ENCODE assay signal across 8 cellular contexts in the genomic region with DNA sequence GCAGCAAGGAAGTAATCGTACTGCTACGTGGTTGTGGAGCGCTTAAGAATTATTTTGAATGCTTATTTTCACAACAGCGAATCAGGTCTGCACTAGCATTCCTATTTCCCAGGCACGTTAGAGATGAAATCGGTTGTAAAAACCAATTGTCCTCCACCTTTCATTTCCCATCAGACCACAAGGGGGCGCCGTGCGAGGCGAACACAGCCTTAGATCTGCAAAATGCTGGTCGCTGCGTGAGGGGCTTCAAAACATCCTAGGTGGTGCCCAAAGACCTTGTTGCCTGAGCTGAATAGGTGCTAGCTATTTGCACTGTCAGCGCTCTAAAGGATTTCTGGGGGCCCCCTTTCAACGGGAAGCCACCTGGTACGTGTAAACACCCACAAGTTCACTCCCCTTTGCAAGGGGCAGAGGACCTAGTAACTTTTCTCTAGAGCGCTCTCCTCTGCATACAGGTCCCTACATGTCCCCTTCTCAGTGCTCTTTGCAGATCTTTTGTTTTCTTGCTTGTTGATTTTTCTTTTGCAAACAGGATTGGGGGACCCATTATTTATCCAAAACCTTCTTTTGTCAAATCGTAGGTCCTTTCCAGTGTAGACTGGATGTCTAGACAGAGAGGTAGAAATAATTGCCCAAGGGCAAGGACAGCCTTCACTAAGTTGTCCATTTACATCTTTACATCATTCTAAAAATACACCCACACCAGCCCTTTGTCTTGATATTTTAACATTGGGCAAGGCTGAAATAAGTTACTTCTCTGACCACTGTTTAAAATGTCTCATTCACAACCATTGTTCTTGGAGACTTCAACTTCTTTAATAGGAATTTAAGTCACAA. TPM values are rescaled to one million over a fixed set of nuclear protein-coding genes. Genes with fewer than 3 reads are reported as not detected.
A peak's percentile ranks its signal among the peaks of the same experiment; 100 is the strongest.
DNase-seq lines count a peak whose midpoint lies in the region; ATAC-seq, FAIRE-seq and TF ChIP-seq lines count a peak whose summit lies in the region.

No MANE protein-coding gene starts in this region.

- peaks cover 11% of the 10 kb centered on the region for H3K4me1 Mint-ChIP-seq in activated naive CD4-positive, alpha-beta T cell treated with anti-CD3 and anti-CD28 coated beads for 36 hours (ENCODE audit: low read depth)

- H3K27me3 Mint-ChIP-seq in activated naive CD4-positive, alpha-beta T cell treated with anti-CD3 and anti-CD28 coated beads for 36 hours (ENCODE audit: low read depth): no peaks in the 10 kb centered on the region

- H3K27ac ChIP-seq in SJCRH30: no peak overlapping the region

- DNase-seq in D721Med (ENCODE audit: insufficient read length, low spot score) (no peak), SJCRH30 (peak; percentile 31 to 62), cardiac septum (ENCODE audit: low spot score) (peak; percentile 84), retina (peak; percentile 80), H54 (ENCODE audit: insufficient read length, low spot score) (no peak)
- DNase-seq in activated naive CD4-positive, alpha-beta T cell treated with anti-CD3 and anti-CD28 coated beads for 36 hours: peak; percentile 84

- no peaks in the 10 kb centered on the region for H3K9me3 Mint-ChIP-seq in activated naive CD4-positive, alpha-beta T cell treated with anti-CD3 and anti-CD28 coated beads for 36 hours

- FAIRE-seq in D721Med (lab: Jason Lieb, UNC) (no peak), H54 (lab: Jason Lieb, UNC) (no peak)

- no peak overlapping the region for H3K27ac Mint-ChIP-seq in activated naive CD4-positive, alpha-beta T cell treated with anti-CD3 and anti-CD28 coated beads for 36 hours

- peak; percentile 76 for TF ChIP-seq CTCF in D721Med (IDR thresholded peaks at IDR 0.05; ENCODE audit: insufficient read depth, missing control alignments)

- TF ChIP-seq POLR2A in H54 (IDR thresholded peaks at IDR 0.05; ENCODE audit: low read depth, low read length): no peak

- H3K27me3 ChIP-seq in SJCRH30: no peaks in the 10 kb centered on the region

- H3K9me3 ChIP-seq in SJCRH30 (replicated peaks): no peaks in the 10 kb centered on the region

- no peaks in the 10 kb centered on the region for H3K36me3 ChIP-seq in SJCRH30

- intact Hi-C loops in activated naive CD4-positive, alpha-beta T cell treated with anti-CD3 and anti-CD28 coated beads for 36 hours (cut with micrococcal nuclease): loop anchor here (1.0 to 5.0 kb wide), 9 partner anchors 28 to 403 kb away; partner anchors contain the start of gene NEDD9
- intact Hi-C loops in cardiac septum (cut with DNase I): loop anchor here (1.0 to 10.0 kb wide), 3 partner anchors 60 to 323 kb away; partner anchors contain the start of gene NEDD9

- ATAC-seq in HG03354 (IDR thresholded peaks at IDR 0.05; ENCODE audit: poor library complexity, severe bottlenecking, unreplicated experiment) (peak; percentile 60), GM21786 (IDR thresholded peaks at IDR 0.05; ENCODE audit: unreplicated experiment) (no peak)

- no peaks in the 10 kb centered on the region for H3K36me3 Mint-ChIP-seq in activated naive CD4-positive, alpha-beta T cell treated with anti-CD3 and anti-CD28 coated beads for 36 hours (ENCODE audit: low read depth)

- no peaks in the 10 kb centered on the region for H3K4me1 ChIP-seq in SJCRH30

- no peak overlapping the region for H3K4me3 ChIP-seq in SJCRH30

- no peak overlapping the region for H3K4me3 Mint-ChIP-seq in activated naive CD4-positive, alpha-beta T cell treated with anti-CD3 and anti-CD28 coated beads for 36 hours

- CTCF ChIA-PET in activated naive CD4-positive, alpha-beta T cell treated with anti-CD3 and anti-CD28 coated beads for 36 hours (lab: Charles Lee): interaction anchor here (0.6 to 4.9 kb wide), 26 partner anchors 9 to 1132 kb away, joined by 3 to 71 read pairs (median 4); no protein-coding TSS in a partner anchor

RNA-seq across cellular contexts. Expression of gene NEDD9, which starts 59.7 kb away (rescaled TPM):
- total RNA-seq in SJCRH30 (2014; rRNA removed; shearing (Covaris generic)): 0.42 and 0.71 TPM in 2 replicates
- total RNA-seq in activated naive CD4-positive, alpha-beta T cell treated with anti-CD3 and anti-CD28 coated beads for 36 hours: 10 to 100 TPM; 17.5 to 18.8 TPM
- 14.1 TPM for total RNA-seq in cardiac septum

Comparison
In these comparisons a context has a peak if more than half of its experiments do, and no peak if none do; other contexts are left out.
1. DNase-seq: peak in SJCRH30 (2 of 2), activated naive CD4-positive, alpha-beta T cell treated with anti-CD3 and anti-CD28 coated beads for 36 hours (single experiment), cardiac septum (single experiment) and retina (single experiment); none in D721Med (single experiment) and H54 (single experiment).